Comparison of ENCODE assay signal across 7 cellular contexts in the genomic region with DNA sequence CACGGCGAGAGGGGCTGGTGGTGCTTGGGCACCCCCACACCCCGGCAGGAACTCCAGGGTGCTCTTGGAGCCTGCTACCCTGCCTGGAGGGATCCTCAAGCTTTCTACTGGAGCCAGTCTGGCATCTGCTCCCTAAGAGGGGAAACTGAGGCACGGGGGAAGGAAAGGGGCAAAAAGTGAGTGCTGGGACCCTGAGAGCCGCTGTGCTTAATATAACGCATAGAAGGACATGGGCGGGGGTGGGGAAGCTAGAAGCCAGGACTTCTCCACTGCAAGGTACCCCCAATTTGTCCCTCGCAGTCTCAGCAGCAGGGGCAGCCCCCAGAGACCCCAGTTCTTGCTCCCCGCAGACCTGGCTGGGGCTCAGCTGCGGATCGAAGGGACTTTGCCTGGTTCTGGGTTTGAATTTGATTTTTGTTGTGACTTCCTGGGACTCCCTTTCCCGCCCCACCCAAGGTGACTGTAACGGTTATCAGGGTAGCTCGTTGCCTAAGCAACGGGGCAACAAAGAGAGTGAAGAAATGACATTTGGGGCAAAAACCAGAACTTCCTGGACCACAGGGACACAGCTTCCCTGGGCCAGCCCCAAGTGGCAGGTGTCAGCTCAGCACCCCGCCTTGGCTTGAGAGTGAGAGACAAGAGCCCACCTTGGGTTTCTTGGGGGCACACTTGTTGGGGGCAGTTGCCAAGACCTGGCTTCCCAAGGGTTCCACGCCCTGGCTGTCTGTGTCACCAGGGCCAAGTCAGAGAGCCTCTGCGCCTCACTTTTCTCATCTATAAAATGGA. TPM values are rescaled to one million over a fixed set of nuclear protein-coding genes. Genes with fewer than 3 reads are reported as not detected.
DNase-seq lines count a peak whose midpoint lies in the region; ATAC-seq and TF ChIP-seq lines count a peak whose summit lies in the region.

No MANE protein-coding gene starts in this region.

- TF ChIP-seq POLR2A in body of pancreas (IDR thresholded peaks at IDR 0.05): no peak

- H3K27me3 ChIP-seq in body of pancreas: no peaks in the 10 kb centered on the region
- peaks cover 0 to 3% (median 0%) of the 10 kb centered on the region in 4 donors for H3K27me3 ChIP-seq in liver (ENCODE audit: control insufficient read depth in 4 of 4, insufficient read depth in 4 of 4, low read length in 3 of 4)

- no peaks in the 10 kb centered on the region for H3K9me3 Mint-ChIP-seq in HFFc6

- TF ChIP-seq RAD21 in liver (IDR thresholded peaks at IDR 0.05): no peak

- ATAC-seq in body of pancreas: peak; percentile 76
- ATAC-seq in stimulated activated naive CD8-positive, alpha-beta T cell treated with anti-CD3 and anti-CD28 coated beads, Interleukin-15, Interleukin-2, amounts not matched to agents 100 U/mL and 50 U/mL, for 24 hours: peak; percentile 40

- peak overlapping the region; percentile 87 for H3K4me3 Mint-ChIP-seq in HFFc6

- peak overlapping the region; percentile 54 to 81 for H3K9ac ChIP-seq in liver (ENCODE audit: low read depth in 1 of 2, low read length in 2 of 2)

- peaks cover 11% of the 10 kb centered on the region for H3K27me3 Mint-ChIP-seq in HFFc6 (ENCODE audit: insufficient read depth)

- peak overlapping the region; percentile 93 for H3K27ac Mint-ChIP-seq in HFFc6

- intact Hi-C loops in body of pancreas (cut with DNase I): no loop called here

- H3K36me3 ChIP-seq in body of pancreas (replicated peaks in 1 of 2; ENCODE audit: insufficient read depth in 1 of 2, low read depth in 2 of 2): no peaks in the 10 kb centered on the region
- no peaks in the 10 kb centered on the region for H3K36me3 ChIP-seq in liver (ENCODE audit: control insufficient read depth in 4 of 4, insufficient read depth in 3 of 4, low read depth in 1 of 4, low read length in 3 of 4)

- H3K9me3 ChIP-seq in body of pancreas: no peaks in the 10 kb centered on the region
- H3K9me3 ChIP-seq in liver (ENCODE audit: control insufficient read depth in 4 of 4, low read length in 3 of 4): no peaks in the 10 kb centered on the region

- H3K4me3 ChIP-seq in body of pancreas (peak overlapping the region; percentile 48 to 95), liver (ENCODE audit: low read depth in 1 of 3, low read length in 3 of 3) (peak overlapping the region; percentile 34 to 63 (median 59))

- H3K4me1 Mint-ChIP-seq in HFFc6 (ENCODE audit: low read depth): peaks cover 56% of the 10 kb centered on the region

- DNase-seq in HFFc6 (peak; percentile 33), T-helper 2 cell (peak; percentile 39 to 92 (median 72)), body of pancreas (peak; percentile 67 to 85 (median 73)), nucleus accumbens (lab: John Stamatoyannopoulos, UW) (no peak), amniotic stem cell (lab: John Stamatoyannopoulos, UW) (no peak)
- DNase-seq in stimulated activated naive CD8-positive, alpha-beta T cell treated with anti-CD3 and anti-CD28 coated beads, Interleukin-15, Interleukin-2, amounts not matched to agents 100 U/mL and 50 U/mL, for 24 hours: peak; percentile 78

- H3K4me1 ChIP-seq in body of pancreas (peaks cover 36% of the 10 kb centered on the region), liver (ENCODE audit: control insufficient read depth in 4 of 4, insufficient read depth in 4 of 4, low read length in 3 of 4) (peaks cover 0 to 2% (median 0%) of the 10 kb centered on the region in 4 donors)

- TF ChIP-seq CTCF in HFFc6 (IDR thresholded peaks at IDR 0.05) (no peak), body of pancreas (IDR thresholded peaks at IDR 0.05) (peak in 1 of 7 experiments; percentile 8), liver (IDR thresholded peaks at IDR 0.05; ENCODE audit: low read depth, low read length, missing input control) (no peak)

- H3K27ac ChIP-seq in body of pancreas (peak overlapping the region; percentile 33 to 88 (median 84)), liver (ENCODE audit: low read depth in 1 of 2, low read length in 2 of 2) (peak overlapping the region; percentile 85)

- H3K36me3 Mint-ChIP-seq in HFFc6 (ENCODE audit: low read depth): no peaks in the 10 kb centered on the region

- 29 to 30% methylated on average over 16 to 18 of the region's 18 CpGs for WGBS in body of pancreas, 2 donors
- 27% methylated on average over 18 of the region's 18 CpGs for WGBS in liver

TF ChIP-seq in liver, 16 proteins besides CTCF, POLR2A, EP300 and RAD21:
- TF ChIP-seq, protein P1, sequence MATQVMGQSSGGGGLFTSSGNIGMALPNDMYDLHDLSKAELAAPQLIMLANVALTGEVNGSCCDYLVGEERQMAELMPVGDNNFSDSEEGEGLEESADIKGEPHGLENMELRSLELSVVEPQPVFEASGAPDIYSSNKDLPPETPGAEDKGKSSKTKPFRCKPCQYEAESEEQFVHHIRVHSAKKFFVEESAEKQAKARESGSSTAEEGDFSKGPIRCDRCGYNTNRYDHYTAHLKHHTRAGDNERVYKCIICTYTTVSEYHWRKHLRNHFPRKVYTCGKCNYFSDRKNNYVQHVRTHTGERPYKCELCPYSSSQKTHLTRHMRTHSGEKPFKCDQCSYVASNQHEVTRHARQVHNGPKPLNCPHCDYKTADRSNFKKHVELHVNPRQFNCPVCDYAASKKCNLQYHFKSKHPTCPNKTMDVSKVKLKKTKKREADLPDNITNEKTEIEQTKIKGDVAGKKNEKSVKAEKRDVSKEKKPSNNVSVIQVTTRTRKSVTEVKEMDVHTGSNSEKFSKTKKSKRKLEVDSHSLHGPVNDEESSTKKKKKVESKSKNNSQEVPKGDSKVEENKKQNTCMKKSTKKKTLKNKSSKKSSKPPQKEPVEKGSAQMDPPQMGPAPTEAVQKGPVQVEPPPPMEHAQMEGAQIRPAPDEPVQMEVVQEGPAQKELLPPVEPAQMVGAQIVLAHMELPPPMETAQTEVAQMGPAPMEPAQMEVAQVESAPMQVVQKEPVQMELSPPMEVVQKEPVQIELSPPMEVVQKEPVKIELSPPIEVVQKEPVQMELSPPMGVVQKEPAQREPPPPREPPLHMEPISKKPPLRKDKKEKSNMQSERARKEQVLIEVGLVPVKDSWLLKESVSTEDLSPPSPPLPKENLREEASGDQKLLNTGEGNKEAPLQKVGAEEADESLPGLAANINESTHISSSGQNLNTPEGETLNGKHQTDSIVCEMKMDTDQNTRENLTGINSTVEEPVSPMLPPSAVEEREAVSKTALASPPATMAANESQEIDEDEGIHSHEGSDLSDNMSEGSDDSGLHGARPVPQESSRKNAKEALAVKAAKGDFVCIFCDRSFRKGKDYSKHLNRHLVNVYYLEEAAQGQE (IDR thresholded peaks at IDR 0.05): no peak
- TF ChIP-seq YY1 (IDR thresholded peaks at IDR 0.05) (no peak), TAF1 (conservative IDR thresholded peaks at IDR 0.05) (no peak), FOXA1 (IDR thresholded peaks at IDR 0.05) (no peak), HNF4A (conservative IDR thresholded peaks at IDR 0.05) (no peak)
- TF ChIP-seq, protein P2, sequence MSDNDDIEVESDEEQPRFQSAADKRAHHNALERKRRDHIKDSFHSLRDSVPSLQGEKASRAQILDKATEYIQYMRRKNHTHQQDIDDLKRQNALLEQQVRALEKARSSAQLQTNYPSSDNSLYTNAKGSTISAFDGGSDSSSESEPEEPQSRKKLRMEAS (IDR thresholded peaks at IDR 0.05): no peak

RNA-seq across cellular contexts. Expression of a gene that starts 0.6 kb away (rescaled TPM):
- total RNA-seq in HFFc6 (2021; fragmentation: NEBNext Ultra II Directional; extraction: Animal tissue kit (Norgen Biotek cat#: 25700)): 10 to 100 TPM; 79.7 to 91.9 (median 85.4) TPM
- total RNA-seq in body of pancreas: 10 to 100 TPM; 11.5 to 24.6 TPM
- total RNA-seq in liver: 10 to 100 TPM; 11.3 to 20.4 TPM
- 10 to 100 TPM in 1 of 2 donors, 1 to 10 TPM in 1; 7.0 to 17.0 TPM for polyA plus RNA-seq in liver

RNA-seq across cellular contexts. Expression of a gene that starts 37.3 kb away (rescaled TPM):
- 10 to 100 TPM; 52.5 to 82.7 (median 78.0) TPM for total RNA-seq in HFFc6 (2021; fragmentation: NEBNext Ultra II Directional; extraction: Animal tissue kit (Norgen Biotek cat#: 25700))
- 10 to 100 TPM; 32.4 to 86.7 TPM for total RNA-seq in body of pancreas
- total RNA-seq in liver: 10 to 100 TPM; 34.6 to 54.7 TPM
- 10 to 100 TPM; 24.9 to 36.1 TPM for polyA plus RNA-seq in liver

RNA-seq across cellular contexts. Expression of a gene that starts 51.2 kb away (rescaled TPM):
- 100 to 1,000 TPM; 132 to 173 (median 149) TPM for total RNA-seq in HFFc6 (2021; fragmentation: NEBNext Ultra II Directional; extraction: Animal tissue kit (Norgen Biotek cat#: 25700))
- total RNA-seq in body of pancreas (10 to 100 TPM; 82.5 to 83.4 TPM), liver (10 to 100 TPM; 24.8 to 41.6 TPM)
- 10 to 100 TPM; 13.7 to 19.8 TPM for polyA plus RNA-seq in liver

Comparison
In these comparisons a context has a peak if more than half of its experiments do, and no peak if none do; other contexts are left out.
1. DNase-seq: peak in HFFc6 (single experiment), T-helper 2 cell (5 of 5), body of pancreas (4 of 4) and stimulated activated naive CD8-positive, alpha-beta T cell treated with anti-CD3 and anti-CD28 coated beads, Interleukin-15, Interleukin-2, amounts not matched to agents 100 U/mL and 50 U/mL, for 24 hours (single experiment); none in nucleus accumbens (0 of 56) and amniotic stem cell (single experiment).